8 cellular contexts compared by ENCODE assay signal in the genomic region with DNA sequence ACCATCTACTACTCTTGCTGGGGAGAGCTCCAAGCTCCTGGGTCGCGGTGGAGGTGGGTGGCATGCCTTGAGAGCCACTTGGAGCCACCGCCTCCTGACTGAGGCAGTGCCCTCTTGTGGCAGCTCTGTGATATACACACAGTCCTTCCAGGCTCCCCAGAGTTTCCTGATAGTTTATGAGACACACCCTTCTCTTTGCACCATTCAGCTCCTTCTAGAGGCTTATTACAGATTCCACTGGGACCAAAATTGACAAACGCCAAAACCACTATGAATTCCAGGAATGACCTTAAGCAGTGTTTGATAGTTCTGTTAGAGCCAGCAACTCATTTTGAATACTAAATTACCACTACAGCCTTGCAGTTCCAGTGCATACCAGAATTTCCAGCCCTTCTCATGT.
DNase-seq lines count a peak whose midpoint lies in the region; ATAC-seq and TF ChIP-seq lines count a peak whose summit lies in the region.

No MANE protein-coding gene starts in this region.

- H3K27ac ChIP-seq in SU-DHL-6 (ENCODE audit: low read depth, low read length): no peak overlapping the region
- no peak overlapping the region for H3K27ac ChIP-seq in tibial artery

- H2AFZ ChIP-seq in Loucy (ENCODE audit: low read length) (no peak overlapping the region), SU-DHL-6 (ENCODE audit: low read depth, low read length, severe bottlenecking) (no peak overlapping the region)

- no peaks in the 10 kb centered on the region for H3K79me2 ChIP-seq in Loucy (ENCODE audit: insufficient read depth, low read length)
- H3K79me2 ChIP-seq in SU-DHL-6 (ENCODE audit: insufficient read depth, low read length): no peaks in the 10 kb centered on the region

- H3K4me3 ChIP-seq in Loucy (ENCODE audit: low read length, poor library complexity, severe bottlenecking) (no peak overlapping the region), SU-DHL-6 (ENCODE audit: insufficient read depth, low read length, poor library complexity, severe bottlenecking) (no peak overlapping the region), tibial artery (no peak overlapping the region)

- no peaks in the 10 kb centered on the region for H3K36me3 ChIP-seq in Loucy (ENCODE audit: insufficient read depth, low read length)
- no peaks in the 10 kb centered on the region for H3K36me3 ChIP-seq in SU-DHL-6 (ENCODE audit: low read length)
- H3K36me3 ChIP-seq in tibial artery: no peaks in the 10 kb centered on the region

- no peaks in the 10 kb centered on the region for H4K20me1 ChIP-seq in Loucy (ENCODE audit: insufficient read depth, low read length, poor library complexity, severe bottlenecking)
- no peaks in the 10 kb centered on the region for H4K20me1 ChIP-seq in SU-DHL-6 (ENCODE audit: low read depth, low read length)

- H3K27me3 ChIP-seq in Loucy (ENCODE audit: insufficient read depth, low read length, poor library complexity, severe bottlenecking) (no peaks in the 10 kb centered on the region), SU-DHL-6 (ENCODE audit: low read length) (no peaks in the 10 kb centered on the region), tibial artery (no peaks in the 10 kb centered on the region)

- H3K4me1 ChIP-seq in Loucy (ENCODE audit: insufficient read depth, low read length, poor library complexity, severe bottlenecking) (no peaks in the 10 kb centered on the region), tibial artery (peaks cover 0 to 7% (median 2%) of the 10 kb centered on the region in 4 donors)

- ATAC-seq in GM21786 (IDR thresholded peaks at IDR 0.05; ENCODE audit: unreplicated experiment): peak; percentile 80

- intact Hi-C loops in tibial artery (cut with DNase I; ENCODE audit: low total_unique reads): loop anchor here (10.0 kb wide), 1 partner anchor 192 kb away; no protein-coding TSS in a partner anchor

- H3K9me3 ChIP-seq in Loucy (ENCODE audit: insufficient read depth, low read depth, low read length) (no peaks in the 10 kb centered on the region), SU-DHL-6 (ENCODE audit: insufficient read depth, low read length) (no peaks in the 10 kb centered on the region), tibial artery (no peaks in the 10 kb centered on the region)

- DNase-seq in activated CD4-positive, alpha-beta T cell treated with anti-CD3 and anti-CD28 coated beads for 24 hours (ENCODE audit: low read depth in 2 of 2): peak; percentile 4 to 23
- no peak for DNase-seq in activated CD4-positive, alpha-beta T cell treated with anti-CD3 and anti-CD28 coated beads for 1 hour
- DNase-seq in ecto neural progenitor cell (ENCODE audit: low spot score) (peak; percentile 75), midbrain (lab: John Stamatoyannopoulos, UW) (peak; percentile 35), tibial artery (peak; percentile 40 to 75)

- no peaks in the 10 kb centered on the region for H3K9me2 ChIP-seq in Loucy (replicated peaks; ENCODE audit: low read depth, low read length)
- H3K9me2 ChIP-seq in SU-DHL-6 (replicated peaks; ENCODE audit: insufficient read depth, low read length): no peaks in the 10 kb centered on the region

- H3F3A ChIP-seq in Loucy (ENCODE audit: low read depth): no peaks in the 10 kb centered on the region
- no peaks in the 10 kb centered on the region for H3F3A ChIP-seq in SU-DHL-6 (ENCODE audit: insufficient read depth)

- H3K4me2 ChIP-seq in Loucy (ENCODE audit: low read depth, low read length, poor library complexity, severe bottlenecking): no peak overlapping the region
- no peak overlapping the region for H3K4me2 ChIP-seq in SU-DHL-6 (ENCODE audit: low read depth, low read length, poor library complexity, severe bottlenecking)

- TF ChIP-seq CTCF in Loucy (conservative IDR thresholded peaks at IDR 0.05; ENCODE audit: low read length) (peak; percentile 73), SU-DHL-6 (IDR thresholded peaks at IDR 0.05; ENCODE audit: insufficient read depth, low read length, poor library complexity, severe bottlenecking) (peak; percentile 71), tibial artery (IDR thresholded peaks at IDR 0.05) (peak; percentile 62 to 78)

- no peak overlapping the region for H3K9ac ChIP-seq in Loucy (ENCODE audit: low read depth, low read length, poor library complexity, severe bottlenecking)
- no peak overlapping the region for H3K9ac ChIP-seq in SU-DHL-6 (ENCODE audit: low read length)
